ENCODE assay signal across 10 cellular contexts in genomic region chr7:127683776-127684681, GRCh38. TPM values are rescaled to one million over a fixed set of nuclear protein-coding genes. Genes with fewer than 3 reads are reported as not detected.
A peak's percentile ranks its signal among the peaks of the same experiment; 100 is the strongest.
DNase-seq lines count a peak whose midpoint lies in the region; ATAC-seq and TF ChIP-seq lines count a peak whose summit lies in the region.
"Had no signal": no experiment of that assay in that cellular context is flagged by ENCODE, and none has a peak within 500 bp of the region (broad histone marks: within the 10 kb centered on the region; RNA-seq: fewer than 3 reads in every experiment).

No MANE protein-coding gene starts in this region.

- H3K27ac ChIP-seq in endodermal cell (ENCODE audit: low read depth, low read length), result no peak overlapping the region
- H3K27ac ChIP-seq: SJSA1 had no signal

- H3K4me1 ChIP-seq in endodermal cell (ENCODE audit: control insufficient read depth, insufficient read depth, low read length), result peaks cover 7% of the 10 kb centered on the region

- peaks cover 53% of the 10 kb centered on the region for H3K36me3 Mint-ChIP-seq in endodermal cell (ENCODE audit: low read depth)
- H3K36me3 Mint-ChIP-seq in activated naive CD4-positive, alpha-beta T cell treated with anti-CD3 and anti-CD28 coated beads for 36 hours (ENCODE audit: low read depth), result peaks cover 37% of the 10 kb centered on the region

- peak overlapping the region; percentile 76 for H3K27ac Mint-ChIP-seq in endodermal cell
- no peak overlapping the region for H3K27ac Mint-ChIP-seq in activated naive CD4-positive, alpha-beta T cell treated with anti-CD3 and anti-CD28 coated beads for 36 hours

- H3K27me3 Mint-ChIP-seq in endodermal cell (ENCODE audit: insufficient read depth), result no peaks in the 10 kb centered on the region
- H3K27me3 Mint-ChIP-seq in activated naive CD4-positive, alpha-beta T cell treated with anti-CD3 and anti-CD28 coated beads for 36 hours (ENCODE audit: low read depth), result no peaks in the 10 kb centered on the region
- H3K27me3 Mint-ChIP-seq: naive B cell had no signal

- ATAC-seq in GM21390 (IDR thresholded peaks at IDR 0.05; ENCODE audit: unreplicated experiment) (peak; percentile 73), HG03439 (IDR thresholded peaks at IDR 0.05; ENCODE audit: unreplicated experiment) (peak; percentile 68), esophagus mucosa (no peak)

- H3K9me3 Mint-ChIP-seq in endodermal cell, result peaks cover 20% of the 10 kb centered on the region
- peaks cover 8% of the 10 kb centered on the region for H3K9me3 Mint-ChIP-seq in activated naive CD4-positive, alpha-beta T cell treated with anti-CD3 and anti-CD28 coated beads for 36 hours

- peaks cover 38% of the 10 kb centered on the region for H3K4me1 Mint-ChIP-seq in endodermal cell
- peaks cover 37% of the 10 kb centered on the region for H3K4me1 Mint-ChIP-seq in activated naive CD4-positive, alpha-beta T cell treated with anti-CD3 and anti-CD28 coated beads for 36 hours (ENCODE audit: low read depth)

- peaks cover 58% of the 10 kb centered on the region for H3K36me3 ChIP-seq in endodermal cell (ENCODE audit: control insufficient read depth, insufficient read depth, low read length)

- DNase-seq in GM04503 (ENCODE audit: low read depth) (peak; percentile 33), endodermal cell (no peak)
- no peak for DNase-seq in activated CD4-positive, alpha-beta T cell treated with anti-CD3 and anti-CD28 coated beads for 1 hour
- DNase-seq in activated naive CD4-positive, alpha-beta T cell treated with anti-CD3 and anti-CD28 coated beads for 36 hours, result no peak
- DNase-seq in activated CD4-positive, CD25-positive, alpha-beta regulatory T cell (lab: John Stamatoyannopoulos, UW), result no peak
- DNase-seq: naive B cell had no signal

- intact Hi-C loops in activated naive CD4-positive, alpha-beta T cell treated with anti-CD3 and anti-CD28 coated beads for 36 hours (cut with micrococcal nuclease), result no loop called here

- peak overlapping the region; percentile 6 for H3K4me3 Mint-ChIP-seq in endodermal cell
- no peak overlapping the region for H3K4me3 Mint-ChIP-seq in activated naive CD4-positive, alpha-beta T cell treated with anti-CD3 and anti-CD28 coated beads for 36 hours

- peaks cover 20% of the 10 kb centered on the region for H3K9me3 ChIP-seq in endodermal cell (ENCODE audit: control insufficient read depth, low read length)

- H3K4me3 ChIP-seq in endodermal cell (ENCODE audit: low read length), result peak overlapping the region; percentile 59
- H3K4me3 ChIP-seq: SJSA1 had no signal

- CTCF ChIA-PET in activated naive CD4-positive, alpha-beta T cell treated with anti-CD3 and anti-CD28 coated beads for 36 hours (lab: Charles Lee), result interaction anchor here (0.6 kb wide), 1 partner anchor 24 kb away, joined by 3 read pairs; no protein-coding TSS in a partner anchor

- TF ChIP-seq CTCF in endodermal cell (conservative IDR thresholded peaks at IDR 0.05), result no peak

- 46 to 52% methylated on average over 4 of the region's 4 CpGs for WGBS in endodermal cell (ENCODE audit: insufficient coverage in 1 of 2, insufficient read length in 1 of 2), 2 experiments

- peak overlapping the region; percentile 9 for H3K9ac ChIP-seq in endodermal cell (ENCODE audit: extremely low read depth, low read length, poor library complexity, severe bottlenecking)

- no peaks in the 10 kb centered on the region for H3K27me3 ChIP-seq in endodermal cell (ENCODE audit: control insufficient read depth, insufficient read depth, low read length, poor library complexity, severe bottlenecking)
- H3K27me3 ChIP-seq: SJSA1 had no signal

RNA-seq across cellular contexts. Expression of gene SND1, which starts 32.0 kb away (rescaled TPM):
- total RNA-seq in endodermal cell (100 to 1,000 TPM; 240 to 267 TPM), esophagus mucosa (115 TPM)
- polyA plus RNA-seq in endodermal cell (2013, experiment 1 of 2), result 125 TPM
- polyA plus RNA-seq in endodermal cell (2013, experiment 2 of 2), result 130 TPM
- total RNA-seq in activated naive CD4-positive, alpha-beta T cell treated with anti-CD3 and anti-CD28 coated beads for 36 hours, result 100 to 1,000 TPM; 184 to 211 TPM
